Comparison of ENCODE assay signal across 1 cellular context in genomic region chr9:32578976-32579375, GRCh38.
TF ChIP-seq lines count a peak whose summit lies in the region.

No MANE protein-coding gene starts in this region.

TF ChIP-seq in SK-N-SH treated with all-trans-retinoic acid at 6 μM for 48 hours, 23 proteins besides CTCF, POLR2A, EP300 and RAD21 (continued from another document):
- TF ChIP-seq PATZ1 (CRISPR knock-in tag; IDR thresholded peaks at IDR 0.05; ENCODE audit: borderline replicate concordance): no peak
- TF ChIP-seq SNAI2 (CRISPR knock-in tag; IDR thresholded peaks at IDR 0.05): no peak
- no peak for TF ChIP-seq RARB (CRISPR knock-in tag; IDR thresholded peaks at IDR 0.05)
- TF ChIP-seq CSRNP3 (CRISPR knock-in tag; IDR thresholded peaks at IDR 0.05): no peak
